8 cellular contexts compared by ENCODE assay signal in genomic region chr22:44685384-44686056, GRCh38.
DNase-seq lines count a peak whose midpoint lies in the region; ATAC-seq lines count a peak whose summit lies in the region.

No MANE protein-coding gene starts in this region.

- peaks cover 0 to 53% (median 0%) of the 10 kb centered on the region in 11 experiments; a peak in 5 of 22 replicates for H3K36me3 ChIP-seq in BLaER1 treated with 17β-estradiol and CSF1 and Interleukin-3, amounts not matched to agents 10 nM and 100 nM

- H3K4me3 ChIP-seq in BLaER1 treated with 17β-estradiol and CSF1 and Interleukin-3, amounts not matched to agents 10 nM and 100 nM = peak overlapping the region in 1 of 10 experiments; percentile 10; a peak in 1 of 20 replicates

- peak overlapping the region; percentile 43 to 80 (median 63); a peak in 20 of 22 replicates for H3K9ac ChIP-seq in BLaER1 treated with 17β-estradiol and CSF1 and Interleukin-3, amounts not matched to agents 10 nM and 100 nM

- H3K27ac ChIP-seq in BLaER1 treated with 17β-estradiol and CSF1 and Interleukin-3, amounts not matched to agents 10 nM and 100 nM = peak overlapping the region; percentile 6 to 85 (median 76); a peak in 21 of 22 replicates

- peak; percentile 81 for DNase-seq in NCI-H82 (lab: John Stamatoyannopoulos, UW)
- peak; percentile 63 for DNase-seq in activated CD8-positive, alpha-beta memory T cell treated with anti-CD3 and anti-CD28 coated beads, Interleukin-2, amount 50 U/mL, for 1 hour (ENCODE audit: extremely low read depth)
- DNase-seq in fibroblast of gingiva (ENCODE audit: low read depth) = peak; percentile 29
- DNase-seq in stimulated activated CD4-positive, alpha-beta T cell treated with anti-CD3 and anti-CD28 coated beads, Interleukin-12 subunit alpha, Interleukin-12 subunit beta, amount 100 ng/mL, for 4 hours = peak; percentile 76
- DNase-seq in medulla oblongata (ENCODE audit: extremely low spot score) = no peak

- H3K4me1 ChIP-seq in BLaER1 treated with 17β-estradiol and CSF1 and Interleukin-3, amounts not matched to agents 10 nM and 100 nM = peaks cover 62 to 84% (median 70%) of the 10 kb centered on the region in 10 experiments

- peaks cover 0 to 99% (median 0%) of the 10 kb centered on the region in 11 experiments; a peak in 7 of 22 replicates for H4K20me1 ChIP-seq in BLaER1 treated with 17β-estradiol and CSF1 and Interleukin-3, amounts not matched to agents 10 nM and 100 nM

- H3K9me3 ChIP-seq in BLaER1 treated with 17β-estradiol and CSF1 and Interleukin-3, amounts not matched to agents 10 nM and 100 nM (replicated peaks in 1 of 11) = no peaks in the 10 kb centered on the region

- peak overlapping the region; percentile 76 to 97 (median 90) for H3K4me2 ChIP-seq in BLaER1 treated with 17β-estradiol and CSF1 and Interleukin-3, amounts not matched to agents 10 nM and 100 nM

- no peaks in the 10 kb centered on the region for H3K27me3 ChIP-seq in BLaER1 treated with 17β-estradiol and CSF1 and Interleukin-3, amounts not matched to agents 10 nM and 100 nM

- peak; percentile 32 for ATAC-seq in GM21390 (IDR thresholded peaks at IDR 0.05; ENCODE audit: unreplicated experiment)
- ATAC-seq in HG03460 (IDR thresholded peaks at IDR 0.05; ENCODE audit: unreplicated experiment) = no peak
